9 cellular contexts compared by ENCODE assay signal in genomic region chr2:149329470-149330126, GRCh38. TPM values are rescaled to one million over a fixed set of nuclear protein-coding genes. Genes with fewer than 3 reads are reported as not detected.
A peak's percentile ranks its signal among the peaks of the same experiment; 100 is the strongest.
DNase-seq lines count a peak whose midpoint lies in the region; ATAC-seq and TF ChIP-seq lines count a peak whose summit lies in the region.
"Had no signal": no experiment of that assay in that cellular context is flagged by ENCODE, and none has a peak within 500 bp of the region (broad histone marks: within the 10 kb centered on the region; RNA-seq: fewer than 3 reads in every experiment).

No MANE protein-coding gene starts in this region.

- H3K9me3 Mint-ChIP-seq in nephron = peaks cover 5% of the 10 kb centered on the region

- peak overlapping the region; percentile 70 for H3K9ac ChIP-seq in HUES64 (ENCODE audit: low read depth, low read length)
- peak overlapping the region; percentile 55 for H3K9ac ChIP-seq in SU-DHL-6 (ENCODE audit: low read length)

- no peaks in the 10 kb centered on the region for H3F3A ChIP-seq in SU-DHL-6 (ENCODE audit: insufficient read depth)

- WGBS in HUES64 = 16% methylated on average over 32 of the region's 32 CpGs

- H3K27ac ChIP-seq in HUES64 (ENCODE audit: low read depth, low read length) (peak overlapping the region; percentile 18; the same call in 1 of the 2 replicates), SU-DHL-6 (ENCODE audit: low read depth, low read length) (no peak overlapping the region)

- H3K36me3 ChIP-seq in HUES64 (ENCODE audit: insufficient read depth, low read length) = no peaks in the 10 kb centered on the region
- H3K36me3 ChIP-seq in SU-DHL-6 (ENCODE audit: low read length) = no peaks in the 10 kb centered on the region

- H3K4me3 ChIP-seq in HUES64 (ENCODE audit: low read length) = peak overlapping the region; percentile 93
- H3K4me3 ChIP-seq in SU-DHL-6 (ENCODE audit: insufficient read depth, low read length, poor library complexity, severe bottlenecking) = peak overlapping the region; percentile 56
- H3K4me3 ChIP-seq in fibroblast of mammary gland (ENCODE audit: control insufficient read depth, low read depth, low read length) = peak overlapping the region; percentile 50

- H3K36me3 Mint-ChIP-seq in nephron (ENCODE audit: low read depth) = no peaks in the 10 kb centered on the region
- H3K36me3 Mint-ChIP-seq: CD4-positive, CD25-positive, alpha-beta regulatory T cell had no signal

- H3K9me3 ChIP-seq in HUES64 (ENCODE audit: insufficient read depth, low read depth, low read length) (no peaks in the 10 kb centered on the region), SU-DHL-6 (ENCODE audit: insufficient read depth, low read length) (no peaks in the 10 kb centered on the region)

- H3K4me1 ChIP-seq in HUES64 (ENCODE audit: insufficient read depth, low read length) = peaks cover 5% of the 10 kb centered on the region

- no peak for ATAC-seq in HG02884 (IDR thresholded peaks at IDR 0.05; ENCODE audit: unreplicated experiment)

- H3K4me2 ChIP-seq in SU-DHL-6 (ENCODE audit: low read depth, low read length, poor library complexity, severe bottlenecking) = peak overlapping the region; percentile 76

- TF ChIP-seq CTCF in SU-DHL-6 (IDR thresholded peaks at IDR 0.05; ENCODE audit: insufficient read depth, low read length, poor library complexity, severe bottlenecking) (no peak), fibroblast of mammary gland (conservative IDR thresholded peaks at IDR 0.05; ENCODE audit: control insufficient read depth, insufficient read depth, low read depth, low read length) (no peak), nephron (IDR thresholded peaks at IDR 0.05; ENCODE audit: unreplicated experiment in 3 of 3) (no peak)

- peak overlapping the region; percentile 85 for H2AFZ ChIP-seq in SU-DHL-6 (ENCODE audit: low read depth, low read length, severe bottlenecking)

- no peaks in the 10 kb centered on the region for H3K9me2 ChIP-seq in SU-DHL-6 (replicated peaks; ENCODE audit: insufficient read depth, low read length)

- peaks cover 28% of the 10 kb centered on the region for H3K27me3 ChIP-seq in HUES64 (ENCODE audit: insufficient read depth, low read length)
- H3K27me3 ChIP-seq in SU-DHL-6 (ENCODE audit: low read length) = no peaks in the 10 kb centered on the region

- H3K27ac Mint-ChIP-seq in nephron = peak overlapping the region; percentile 18 to 80 (median 78)
- H3K27ac Mint-ChIP-seq: CD4-positive, CD25-positive, alpha-beta regulatory T cell had no signal

- DNase-seq in NCI-H146 (lab: John Stamatoyannopoulos, UW) = peak; percentile 39
- DNase-seq in NCI-H146 treated with DMSO at 0.1 percent for 48 hours (lab: John Stamatoyannopoulos, UW; ENCODE audit: unreplicated experiment) = no peak
- DNase-seq in fibroblast of mammary gland (ENCODE audit: low read depth) = peak; percentile 30
- DNase-seq in activated CD4-positive, alpha-beta T cell treated with anti-CD3 and anti-CD28 coated beads, Interleukin-2, amount 50 U/mL, for 48 hours = no peak
- DNase-seq: CD4-positive, CD25-positive, alpha-beta regulatory T cell had no signal

- peak overlapping the region; percentile 89 to 94 (median 91) for H3K4me3 Mint-ChIP-seq in nephron
- H3K4me3 Mint-ChIP-seq: CD4-positive, CD25-positive, alpha-beta regulatory T cell had no signal

- peaks cover 22% of the 10 kb centered on the region for H3K27me3 Mint-ChIP-seq in nephron (ENCODE audit: low read depth)

- no peaks in the 10 kb centered on the region for H3K79me2 ChIP-seq in SU-DHL-6 (ENCODE audit: insufficient read depth, low read length)

- no peaks in the 10 kb centered on the region for H4K20me1 ChIP-seq in SU-DHL-6 (ENCODE audit: low read depth, low read length)

- peaks cover 14% of the 10 kb centered on the region for H3K4me1 Mint-ChIP-seq in nephron

RNA-seq across cellular contexts. Expression of gene LYPD6, which starts 0.8 kb away (rescaled TPM):
- polyA plus RNA-seq in HUES64 (2013, experiment 1 of 2) = 3.9 TPM
- 4.8 TPM for polyA plus RNA-seq in HUES64 (2013, experiment 2 of 2)
- polyA plus RNA-seq: CD4-positive, CD25-positive, alpha-beta regulatory T cell had no signal

Comparison
In these comparisons a context has a peak if more than half of its experiments do, and no peak if none do; other contexts are left out.
1. DNase-seq: peak in NCI-H146 (single experiment) and fibroblast of mammary gland (single experiment); none in NCI-H146 treated with DMSO at 0.1 percent for 48 hours (single experiment) and activated CD4-positive, alpha-beta T cell treated with anti-CD3 and anti-CD28 coated beads, Interleukin-2, amount 50 U/mL, for 48 hours (0 of 2).
2. Peak in every context shown above with its lines, with median percentiles within 50 percentile points of each other: H3K4me3 ChIP-seq.